9 cellular contexts compared by ENCODE assay signal in the genomic region with DNA sequence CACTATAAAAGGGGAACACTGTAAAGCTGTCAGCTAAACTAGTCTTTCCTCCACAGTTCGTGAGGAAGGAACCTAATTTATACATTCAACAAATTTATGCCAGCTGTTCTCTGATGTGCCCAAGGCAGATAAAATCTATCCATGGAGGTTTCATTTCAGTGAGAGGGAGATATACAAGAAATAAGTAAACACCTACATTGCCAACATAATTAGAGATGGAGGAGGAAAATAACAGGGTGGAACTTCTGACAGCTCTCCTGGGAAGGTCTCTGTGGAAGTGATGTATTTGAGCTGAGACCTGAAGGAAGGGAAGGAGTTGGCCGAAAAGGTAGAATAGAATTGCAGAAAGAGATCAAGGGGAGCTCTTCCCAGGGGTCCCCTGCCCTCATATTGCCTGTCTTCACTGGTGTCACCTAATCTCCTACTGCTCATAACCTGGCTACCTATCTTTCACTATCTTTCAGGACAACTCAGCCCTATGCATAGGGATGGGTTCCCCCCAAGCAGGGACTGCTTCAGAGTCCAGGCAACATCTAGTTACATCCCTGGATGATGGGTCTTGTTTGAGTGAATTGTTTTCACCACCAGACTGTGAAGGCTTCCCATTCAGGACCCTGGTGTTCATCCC. TPM values are rescaled to one million over a fixed set of nuclear protein-coding genes. Genes with fewer than 3 reads are reported as not detected.
DNase-seq lines count a peak whose midpoint lies in the region; ATAC-seq and TF ChIP-seq lines count a peak whose summit lies in the region.
"Had no signal": no experiment of that assay in that cellular context is flagged by ENCODE, and none has a peak within 500 bp of the region (broad histone marks: within the 10 kb centered on the region; RNA-seq: fewer than 3 reads in every experiment).

No MANE protein-coding gene starts in this region.

- peak overlapping the region; percentile 98 for H3K27ac ChIP-seq in left ventricle myocardium inferior (replicated peaks)
- H3K27ac ChIP-seq in urinary bladder (ENCODE audit: low read depth) = peak overlapping the region; percentile 72

- H3K27ac Mint-ChIP-seq in naive thymus-derived CD8-positive, alpha-beta T cell = peak overlapping the region; percentile 79 to 100 (median 98)

- no peaks in the 10 kb centered on the region for H3K9me3 ChIP-seq in left ventricle myocardium inferior (replicated peaks)
- no peaks in the 10 kb centered on the region for H3K9me3 ChIP-seq in adipocyte (ENCODE audit: control insufficient read depth, low read length)

- H3K4me3 Mint-ChIP-seq in naive thymus-derived CD8-positive, alpha-beta T cell = peak overlapping the region; percentile 16 to 98 (median 71)

- H3K27me3 Mint-ChIP-seq in naive thymus-derived CD8-positive, alpha-beta T cell = peaks cover 0 to 3% (median 0%) of the 10 kb centered on the region in 5 donors

- DNase-seq in left ventricle myocardium inferior (no peak), cardiac septum (ENCODE audit: low spot score) (no peak), adipocyte (ENCODE audit: low read depth) (peak; percentile 53), superior temporal gyrus (ENCODE audit: extremely low spot score) (no peak), EL (no peak), occipital lobe (lab: John Stamatoyannopoulos, UW) (no peak)
- peak in 1 of 10 donors; percentile 16 for DNase-seq in naive thymus-derived CD8-positive, alpha-beta T cell
- DNase-seq: NCI-H446 had no signal

- H3K27me3 ChIP-seq in left ventricle myocardium inferior (ENCODE audit: low read depth) = no peaks in the 10 kb centered on the region
- no peaks in the 10 kb centered on the region for H3K27me3 ChIP-seq in adipocyte (replicated peaks; ENCODE audit: control insufficient read depth, insufficient read depth, low read length)

- H3K4me1 Mint-ChIP-seq in naive thymus-derived CD8-positive, alpha-beta T cell = peaks cover 37 to 77% (median 66%) of the 10 kb centered on the region in 4 donors

- peaks cover 48% of the 10 kb centered on the region for H3K4me1 ChIP-seq in left ventricle myocardium inferior
- peaks cover 7% of the 10 kb centered on the region for H3K4me1 ChIP-seq in adipocyte (ENCODE audit: control insufficient read depth, insufficient read depth, low read length)
- H3K4me1 ChIP-seq in urinary bladder (ENCODE audit: insufficient read depth) = no peaks in the 10 kb centered on the region

- H3K9ac ChIP-seq in adipocyte (ENCODE audit: low read length) = no peak overlapping the region

- POLR2A ChIA-PET in naive thymus-derived CD8-positive, alpha-beta T cell (lab: Charles Lee) = interaction anchor here (0.6 to 5.4 kb wide), 20 partner anchors 8 to 241 kb away, joined by 3 to 55 read pairs (median 4); partner anchors contain the start of gene CITED2

- 39% methylated on average over 2 of the region's 2 CpGs for WGBS in urinary bladder

- peak in 1 of 2 donors; percentile 3 for ATAC-seq in naive thymus-derived CD8-positive, alpha-beta T cell

- peaks cover 18 to 24% (median 20%) of the 10 kb centered on the region in 3 donors for H3K36me3 Mint-ChIP-seq in naive thymus-derived CD8-positive, alpha-beta T cell

- H3K36me3 ChIP-seq in left ventricle myocardium inferior = no peaks in the 10 kb centered on the region
- H3K36me3 ChIP-seq in adipocyte (ENCODE audit: control insufficient read depth, insufficient read depth, low read length, severe bottlenecking) = no peaks in the 10 kb centered on the region
- peaks cover 2% of the 10 kb centered on the region for H3K36me3 ChIP-seq in urinary bladder (ENCODE audit: insufficient read depth)

- peaks cover 0 to 11% (median 2%) of the 10 kb centered on the region in 9 donors for H3K9me3 Mint-ChIP-seq in naive thymus-derived CD8-positive, alpha-beta T cell

- no peak overlapping the region for H3K4me3 ChIP-seq in left ventricle myocardium inferior
- H3K4me3 ChIP-seq in adipocyte (ENCODE audit: low read length) = no peak overlapping the region
- no peak overlapping the region for H3K4me3 ChIP-seq in urinary bladder (ENCODE audit: low read depth, low read length)

- no peak for TF ChIP-seq CTCF in left ventricle myocardium inferior (IDR thresholded peaks at IDR 0.05; ENCODE audit: borderline replicate concordance)

- intact Hi-C loops in left ventricle myocardium inferior (cut with micrococcal nuclease) = no loop called here
- intact Hi-C loops in cardiac septum (cut with DNase I) = loop anchor here (2.0 kb wide), 1 partner anchor 85 kb away; no protein-coding TSS in a partner anchor

RNA-seq across cellular contexts. Expression of gene HECA, which starts 1.0 kb away (rescaled TPM):
- total RNA-seq in left ventricle myocardium inferior (46.0 TPM), cardiac septum (51.0 TPM), urinary bladder (35.2 TPM), occipital lobe (62.5 TPM)
- 100 to 1,000 TPM; 154 to 159 TPM for total RNA-seq in naive thymus-derived CD8-positive, alpha-beta T cell
- polyA plus RNA-seq in naive thymus-derived CD8-positive, alpha-beta T cell = 1 to 10 TPM; 4.6 to 8.5 (median 5.5) TPM
- polyA plus RNA-seq in urinary bladder = 12.5 TPM
